8 cellular contexts compared by ENCODE assay signal in genomic region chrX:77446029-77446585, GRCh38.
A peak's percentile ranks its signal among the peaks of the same experiment; 100 is the strongest.
DNase-seq lines count a peak whose midpoint lies in the region; ATAC-seq and TF ChIP-seq lines count a peak whose summit lies in the region.

No MANE protein-coding gene starts in this region.

- peak overlapping the region; percentile 62 for H3K4me3 Mint-ChIP-seq in stimulated activated naive CD8-positive, alpha-beta T cell treated with anti-CD3 and anti-CD28 coated beads, Interleukin-15, Interleukin-2, amounts not matched to agents 100 ng/mL and 50 ng/mL, for 24 hours

- H3K9me3 Mint-ChIP-seq in stimulated activated naive CD8-positive, alpha-beta T cell treated with anti-CD3 and anti-CD28 coated beads, Interleukin-15, Interleukin-2, amounts not matched to agents 100 ng/mL and 50 ng/mL, for 24 hours: no peaks in the 10 kb centered on the region

- peak; percentile 27 for DNase-seq in DMS 273 (lab: John Stamatoyannopoulos, UW; ENCODE audit: unreplicated experiment)
- no peak for DNase-seq in DMS 273 treated with DMSO at 0.1 percent for 48 hours (lab: John Stamatoyannopoulos, UW)
- DNase-seq in astrocyte of the cerebellum (ENCODE audit: low read depth): no peak
- peak; percentile 15 for DNase-seq in iris pigment epithelial cell (ENCODE audit: low read depth)
- no peak for DNase-seq in putamen (ENCODE audit: low spot score)
- no peak for DNase-seq in NCI-H1436 treated with DMSO at 0.1 percent for 48 hours (lab: John Stamatoyannopoulos, UW)

- no peaks in the 10 kb centered on the region for H3K36me3 Mint-ChIP-seq in stimulated activated naive CD8-positive, alpha-beta T cell treated with anti-CD3 and anti-CD28 coated beads, Interleukin-15, Interleukin-2, amounts not matched to agents 100 ng/mL and 50 ng/mL, for 24 hours (ENCODE audit: low read depth)

- in situ Hi-C loops in astrocyte of the cerebellum (cut with HindIII; ENCODE audit: low sequenced_read_pairs): no loop called here

- H3K27ac Mint-ChIP-seq in stimulated activated naive CD8-positive, alpha-beta T cell treated with anti-CD3 and anti-CD28 coated beads, Interleukin-15, Interleukin-2, amounts not matched to agents 100 ng/mL and 50 ng/mL, for 24 hours: no peak overlapping the region

- H3K4me1 Mint-ChIP-seq in stimulated activated naive CD8-positive, alpha-beta T cell treated with anti-CD3 and anti-CD28 coated beads, Interleukin-15, Interleukin-2, amounts not matched to agents 100 ng/mL and 50 ng/mL, for 24 hours (ENCODE audit: low read depth): peaks cover 11% of the 10 kb centered on the region

- H3K4me3 ChIP-seq in astrocyte of the cerebellum (ENCODE audit: low read depth, low read length): peak overlapping the region; percentile 23

- ATAC-seq in GM21367 (IDR thresholded peaks at IDR 0.05; ENCODE audit: unreplicated experiment): no peak

- TF ChIP-seq CTCF in astrocyte of the cerebellum (IDR thresholded peaks at IDR 0.05; ENCODE audit: low read depth, low read length, missing control alignments): no peak

- H3K27me3 Mint-ChIP-seq in stimulated activated naive CD8-positive, alpha-beta T cell treated with anti-CD3 and anti-CD28 coated beads, Interleukin-15, Interleukin-2, amounts not matched to agents 100 ng/mL and 50 ng/mL, for 24 hours: peaks cover 34% of the 10 kb centered on the region

Comparison
In these comparisons a context has a peak if more than half of its experiments do, and no peak if none do; other contexts are left out.
1. DNase-seq: peak in DMS 273 (single experiment) and iris pigment epithelial cell (single experiment); none in DMS 273 treated with DMSO at 0.1 percent for 48 hours (single experiment), astrocyte of the cerebellum (single experiment), putamen (single experiment) and NCI-H1436 treated with DMSO at 0.1 percent for 48 hours (single experiment).